In genomic region chr9:98665511-98665910, GRCh38 we compare ENCODE assay signal across 20 cellular contexts. TPM values are rescaled to one million over a fixed set of nuclear protein-coding genes. Genes with fewer than 3 reads are reported as not detected.
"Had no signal": no experiment of that assay in that cellular context is flagged by ENCODE, and none has a peak within 500 bp of the region (broad histone marks: within the 10 kb centered on the region; RNA-seq: fewer than 3 reads in every experiment).

No MANE protein-coding gene starts in this region.

- FAIRE-seq: RCC 7860 had no signal

- H3K9me3 ChIP-seq: MG63, SJSA1 had no signal

- H3K27ac ChIP-seq: SJSA1, SK-N-MC had no signal

- H3K27me3 ChIP-seq: MG63, SJSA1 had no signal

- H3K4me3 ChIP-seq: MG63, SJSA1, SK-N-MC had no signal

- DNase-seq: Karpas-422, KG1, MG63, NCI-H1092 treated with DMSO at 0.1 percent for 48 hours, NCI-H1436, NCI-H187 treated with DMSO at 0.1 percent for 48 hours, NCI-H2029 treated with DMSO at 0.1 percent for 48 hours, NCI-H2171, NCI-H226, NCI-H510A, NCI-H524 treated with DMSO at 0.1 percent for 48 hours, NCI-H69, NCI-H774, Right ventricle myocardium superior, RPMI8226, SIG-M5 had no signal

- H3K36me3 ChIP-seq: MG63, SJSA1 had no signal

- H3K4me1 ChIP-seq: SJSA1 had no signal

RNA-seq across cellular contexts. Expression of gene GABBR2, which starts 43.2 kb away (rescaled TPM):
- total RNA-seq: HT-29, SJSA1 had no signal
